10 cellular contexts compared by ENCODE assay signal in genomic region chr1:85605519-85606413, GRCh38. TPM values are rescaled to one million over a fixed set of nuclear protein-coding genes. Genes with fewer than 3 reads are reported as not detected.
DNase-seq lines count a peak whose midpoint lies in the region; ATAC-seq, FAIRE-seq and TF ChIP-seq lines count a peak whose summit lies in the region.
"Had no signal": no experiment of that assay in that cellular context is flagged by ENCODE, and none has a peak within 500 bp of the region (broad histone marks: within the 10 kb centered on the region; RNA-seq: fewer than 3 reads in every experiment).

No MANE protein-coding gene starts in this region.

- no peaks in the 10 kb centered on the region for H3K9me3 Mint-ChIP-seq in activated naive CD4-positive, alpha-beta T cell treated with anti-CD3 and anti-CD28 coated beads, Interleukin-2, amount 50 U/mL, for 72 hours

- 30 to 38% methylated on average over 8 of the region's 8 CpGs for WGBS in pancreas, 2 donors
- WGBS in transverse colon (ENCODE audit: low coverage in 1 of 2), 2 donors, result 74% methylated on average over 8 of the region's 8 CpGs; no CpG with 5 or more reads in 1 of the 2 donors

- H3K79me2 ChIP-seq in OCI-LY1 (ENCODE audit: insufficient read depth, low read length), result no peaks in the 10 kb centered on the region

- no peak for FAIRE-seq in pancreas (lab: Jason Lieb, UNC)

- H3K4me1 ChIP-seq in OCI-LY1 (ENCODE audit: insufficient read depth, low read length, severe bottlenecking) (no peaks in the 10 kb centered on the region), pancreas (peaks cover 6 to 19% (median 14%) of the 10 kb centered on the region in 3 donors), transverse colon (peaks cover 0 to 7% (median 0%) of the 10 kb centered on the region in 4 donors)
- H3K4me1 ChIP-seq: left lung had no signal

- TF ChIP-seq POLR2A in transverse colon (IDR thresholded peaks at IDR 0.05), result no peak

- TF ChIP-seq CTCF in GM12873 (IDR thresholded peaks at IDR 0.05; ENCODE audit: insufficient read depth, low read depth, low read length, missing control alignments) (peak; percentile 21), OCI-LY1 (IDR thresholded peaks at IDR 0.05; ENCODE audit: low read length) (peak; percentile 55), epithelial cell of esophagus (IDR thresholded peaks at IDR 0.05; ENCODE audit: insufficient read depth, low read depth, low read length, missing control alignments) (no peak), pancreas (IDR thresholded peaks at IDR 0.05) (no peak), transverse colon (IDR thresholded peaks at IDR 0.05) (peak in 1 of 5 experiments; percentile 7)

- in situ Hi-C loops in transverse colon (cut with MboI; ENCODE audit: low pct_ligation_motif_present in 1 of 4, low pct_unique_long_range_greater_than_20kb in 1 of 4, low sequenced_read_pairs in 3 of 4), result no loop called here

- H3K9me3 ChIP-seq in OCI-LY1 (ENCODE audit: low read length), result no peaks in the 10 kb centered on the region
- H3K9me3 ChIP-seq in pancreas, result no peaks in the 10 kb centered on the region
- no peaks in the 10 kb centered on the region for H3K9me3 ChIP-seq in transverse colon
- H3K9me3 ChIP-seq: left lung had no signal

- TF ChIP-seq EP300 in transverse colon (IDR thresholded peaks at IDR 0.05; ENCODE audit: low read depth), result no peak

- H2AFZ ChIP-seq in OCI-LY1 (ENCODE audit: low read length), result no peak overlapping the region

- H3K27me3 ChIP-seq in OCI-LY1 (ENCODE audit: insufficient read depth, low read length) (no peaks in the 10 kb centered on the region), pancreas (no peaks in the 10 kb centered on the region), transverse colon (no peaks in the 10 kb centered on the region)
- H3K27me3 ChIP-seq: left lung had no signal

- H3K9ac ChIP-seq in OCI-LY1 (ENCODE audit: low read length), result no peak overlapping the region

- no peaks in the 10 kb centered on the region for H3F3A ChIP-seq in OCI-LY1 (ENCODE audit: insufficient read depth, low read length)

- H3K36me3 Mint-ChIP-seq in activated naive CD4-positive, alpha-beta T cell treated with anti-CD3 and anti-CD28 coated beads, Interleukin-2, amount 50 U/mL, for 72 hours, result no peaks in the 10 kb centered on the region

- no peaks in the 10 kb centered on the region for H4K20me1 ChIP-seq in OCI-LY1 (ENCODE audit: insufficient read depth, low read length)

- peak; percentile 86 to 96 (median 92) for ATAC-seq in pancreas
- no peak for ATAC-seq in activated naive CD4-positive, alpha-beta T cell treated with anti-CD3 and anti-CD28 coated beads, Interleukin-2, amount 50 U/mL, for 72 hours
- ATAC-seq: left lung had no signal

- intact Hi-C loops in pancreas (cut with DNase I) (no loop called here), transverse colon (cut with DNase I; ENCODE audit: low total_unique reads) (no loop called here)

- H3K36me3 ChIP-seq in OCI-LY1 (ENCODE audit: insufficient read depth, low read length), result no peaks in the 10 kb centered on the region
- no peaks in the 10 kb centered on the region for H3K36me3 ChIP-seq in pancreas
- no peaks in the 10 kb centered on the region for H3K36me3 ChIP-seq in transverse colon
- H3K36me3 ChIP-seq: left lung had no signal

- DNase-seq in epithelial cell of esophagus (ENCODE audit: low read depth), result peak; percentile 8
- DNase-seq in pancreas, result peak in 5 of 6 donors; percentile 53 to 66 (median 58)
- no peak for DNase-seq in SK-N-DZ (ENCODE audit: low spot score)
- DNase-seq in activated naive CD4-positive, alpha-beta T cell treated with anti-CD3 and anti-CD28 coated beads, Interleukin-2, amount 50 U/mL, for 72 hours (ENCODE audit: low spot score in 2 of 2), result no peak
- no peak for DNase-seq in transverse colon
- DNase-seq: left lung, NCI-H2171 treated with DMSO at 0.1 percent for 48 hours had no signal

- H3K27ac ChIP-seq in OCI-LY1 (ENCODE audit: low read depth, low read length, poor library complexity, severe bottlenecking) (no peak overlapping the region), pancreas (peak overlapping the region in 2 of 4 donors; percentile 50 to 61), transverse colon (no peak overlapping the region)
- H3K27ac ChIP-seq: HL-60, left lung had no signal

- H3K9me2 ChIP-seq in OCI-LY1 (ENCODE audit: low read depth, low read length), result no peaks in the 10 kb centered on the region

- no peak overlapping the region for H3K4me2 ChIP-seq in OCI-LY1 (ENCODE audit: low read length)

- H3K4me3 ChIP-seq in OCI-LY1 (ENCODE audit: low read depth, low read length, poor library complexity, severe bottlenecking) (no peak overlapping the region), epithelial cell of esophagus (ENCODE audit: low read length) (no peak overlapping the region), pancreas (no peak overlapping the region), transverse colon (no peak overlapping the region)
- H3K4me3 ChIP-seq: left lung had no signal

- peak overlapping the region in 1 of 2 donors; percentile 47 for H3K27ac Mint-ChIP-seq in activated naive CD4-positive, alpha-beta T cell treated with anti-CD3 and anti-CD28 coated beads, Interleukin-2, amount 50 U/mL, for 72 hours

RNA-seq across cellular contexts. Expression of gene CCN1, which starts 25.2 kb away (rescaled TPM):
- 10 to 100 TPM; 11.5 to 37.7 (median 19.1) TPM for total RNA-seq in pancreas
- polyA plus RNA-seq in pancreas, result 10 to 100 TPM; 17.0 to 54.6 TPM
- polyA plus RNA-seq in SK-N-DZ (2014; cell fraction: cytosol; rRNA removed), result 0.12 and 0.13 TPM in 2 replicates
- polyA plus RNA-seq in SK-N-DZ (2014; cell fraction: nucleus; rRNA removed), result 0.08 and 1.3 TPM in 2 replicates
- not detected for total RNA-seq in activated naive CD4-positive, alpha-beta T cell treated with anti-CD3 and anti-CD28 coated beads, Interleukin-2, amount 50 U/mL, for 72 hours
- 10 to 100 TPM; 18.6 to 79.6 (median 53.1) TPM for total RNA-seq in transverse colon

Comparison
In these comparisons a context has a peak if more than half of its experiments do, and no peak if none do; other contexts are left out.
1. CTCF ChIP-seq: peak in GM12873 (single experiment) and OCI-LY1 (single experiment); none in epithelial cell of esophagus (single experiment) and pancreas (0 of 4).
2. DNase-seq: peak in epithelial cell of esophagus (single experiment) and pancreas (5 of 6); none in SK-N-DZ (single experiment), activated naive CD4-positive, alpha-beta T cell treated with anti-CD3 and anti-CD28 coated beads, Interleukin-2, amount 50 U/mL, for 72 hours (0 of 2) and transverse colon (single experiment).
3. ATAC-seq: peak in pancreas (4 of 4); none in activated naive CD4-positive, alpha-beta T cell treated with anti-CD3 and anti-CD28 coated beads, Interleukin-2, amount 50 U/mL, for 72 hours (0 of 2).
4. RNA of gene CCN1, which starts 25.2 kb away (total RNA-seq): 18.6 to 79.6 TPM in transverse colon and 11.5 to 37.7 TPM in pancreas; not detected in activated naive CD4-positive, alpha-beta T cell treated with anti-CD3 and anti-CD28 coated beads, Interleukin-2, amount 50 U/mL, for 72 hours; every median in the first group is over 10 times any median in the second.